In the genomic region with DNA sequence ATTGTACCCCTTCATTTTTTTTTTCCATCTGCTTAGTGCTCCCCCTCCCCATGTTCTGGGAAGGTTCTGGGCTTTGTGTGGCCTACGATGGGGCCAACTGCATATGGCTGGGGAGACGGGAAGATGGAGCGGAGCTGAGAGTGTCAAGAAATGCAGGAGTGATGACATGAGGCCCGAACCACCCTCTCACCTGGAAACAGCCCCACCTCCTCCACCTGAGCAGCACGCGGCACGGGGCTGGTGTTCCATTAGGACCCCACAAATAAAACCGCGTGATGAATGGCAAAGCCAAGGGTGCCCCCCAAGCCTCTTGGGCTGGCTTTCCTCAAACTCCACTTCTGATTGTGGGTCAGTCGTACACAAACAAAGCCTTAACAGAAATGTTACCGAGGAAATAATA, we compare ENCODE assay signal across 1 cellular context.
TF ChIP-seq lines count a peak whose summit lies in the region.

No MANE protein-coding gene starts in this region.

TF ChIP-seq in WTC11, 78 proteins besides CTCF, POLR2A, EP300 and RAD21 (continued from another document):
- TF ChIP-seq, protein P1, sequence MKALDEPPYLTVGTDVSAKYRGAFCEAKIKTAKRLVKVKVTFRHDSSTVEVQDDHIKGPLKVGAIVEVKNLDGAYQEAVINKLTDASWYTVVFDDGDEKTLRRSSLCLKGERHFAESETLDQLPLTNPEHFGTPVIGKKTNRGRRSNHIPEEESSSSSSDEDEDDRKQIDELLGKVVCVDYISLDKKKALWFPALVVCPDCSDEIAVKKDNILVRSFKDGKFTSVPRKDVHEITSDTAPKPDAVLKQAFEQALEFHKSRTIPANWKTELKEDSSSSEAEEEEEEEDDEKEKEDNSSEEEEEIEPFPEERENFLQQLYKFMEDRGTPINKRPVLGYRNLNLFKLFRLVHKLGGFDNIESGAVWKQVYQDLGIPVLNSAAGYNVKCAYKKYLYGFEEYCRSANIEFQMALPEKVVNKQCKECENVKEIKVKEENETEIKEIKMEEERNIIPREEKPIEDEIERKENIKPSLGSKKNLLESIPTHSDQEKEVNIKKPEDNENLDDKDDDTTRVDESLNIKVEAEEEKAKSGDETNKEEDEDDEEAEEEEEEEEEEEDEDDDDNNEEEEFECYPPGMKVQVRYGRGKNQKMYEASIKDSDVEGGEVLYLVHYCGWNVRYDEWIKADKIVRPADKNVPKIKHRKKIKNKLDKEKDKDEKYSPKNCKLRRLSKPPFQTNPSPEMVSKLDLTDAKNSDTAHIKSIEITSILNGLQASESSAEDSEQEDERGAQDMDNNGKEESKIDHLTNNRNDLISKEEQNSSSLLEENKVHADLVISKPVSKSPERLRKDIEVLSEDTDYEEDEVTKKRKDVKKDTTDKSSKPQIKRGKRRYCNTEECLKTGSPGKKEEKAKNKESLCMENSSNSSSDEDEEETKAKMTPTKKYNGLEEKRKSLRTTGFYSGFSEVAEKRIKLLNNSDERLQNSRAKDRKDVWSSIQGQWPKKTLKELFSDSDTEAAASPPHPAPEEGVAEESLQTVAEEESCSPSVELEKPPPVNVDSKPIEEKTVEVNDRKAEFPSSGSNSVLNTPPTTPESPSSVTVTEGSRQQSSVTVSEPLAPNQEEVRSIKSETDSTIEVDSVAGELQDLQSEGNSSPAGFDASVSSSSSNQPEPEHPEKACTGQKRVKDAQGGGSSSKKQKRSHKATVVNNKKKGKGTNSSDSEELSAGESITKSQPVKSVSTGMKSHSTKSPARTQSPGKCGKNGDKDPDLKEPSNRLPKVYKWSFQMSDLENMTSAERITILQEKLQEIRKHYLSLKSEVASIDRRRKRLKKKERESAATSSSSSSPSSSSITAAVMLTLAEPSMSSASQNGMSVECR (CRISPR knock-in tag; IDR thresholded peaks at IDR 0.05; ENCODE audit: borderline replicate concordance), result no peak
- no peak for TF ChIP-seq TEAD1 (CRISPR knock-in tag; IDR thresholded peaks at IDR 0.05)
- TF ChIP-seq, protein P2, sequence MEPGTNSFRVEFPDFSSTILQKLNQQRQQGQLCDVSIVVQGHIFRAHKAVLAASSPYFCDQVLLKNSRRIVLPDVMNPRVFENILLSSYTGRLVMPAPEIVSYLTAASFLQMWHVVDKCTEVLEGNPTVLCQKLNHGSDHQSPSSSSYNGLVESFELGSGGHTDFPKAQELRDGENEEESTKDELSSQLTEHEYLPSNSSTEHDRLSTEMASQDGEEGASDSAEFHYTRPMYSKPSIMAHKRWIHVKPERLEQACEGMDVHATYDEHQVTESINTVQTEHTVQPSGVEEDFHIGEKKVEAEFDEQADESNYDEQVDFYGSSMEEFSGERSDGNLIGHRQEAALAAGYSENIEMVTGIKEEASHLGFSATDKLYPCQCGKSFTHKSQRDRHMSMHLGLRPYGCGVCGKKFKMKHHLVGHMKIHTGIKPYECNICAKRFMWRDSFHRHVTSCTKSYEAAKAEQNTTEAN (CRISPR knock-in tag; IDR thresholded peaks at IDR 0.05), result no peak
- TF ChIP-seq, protein P3, sequence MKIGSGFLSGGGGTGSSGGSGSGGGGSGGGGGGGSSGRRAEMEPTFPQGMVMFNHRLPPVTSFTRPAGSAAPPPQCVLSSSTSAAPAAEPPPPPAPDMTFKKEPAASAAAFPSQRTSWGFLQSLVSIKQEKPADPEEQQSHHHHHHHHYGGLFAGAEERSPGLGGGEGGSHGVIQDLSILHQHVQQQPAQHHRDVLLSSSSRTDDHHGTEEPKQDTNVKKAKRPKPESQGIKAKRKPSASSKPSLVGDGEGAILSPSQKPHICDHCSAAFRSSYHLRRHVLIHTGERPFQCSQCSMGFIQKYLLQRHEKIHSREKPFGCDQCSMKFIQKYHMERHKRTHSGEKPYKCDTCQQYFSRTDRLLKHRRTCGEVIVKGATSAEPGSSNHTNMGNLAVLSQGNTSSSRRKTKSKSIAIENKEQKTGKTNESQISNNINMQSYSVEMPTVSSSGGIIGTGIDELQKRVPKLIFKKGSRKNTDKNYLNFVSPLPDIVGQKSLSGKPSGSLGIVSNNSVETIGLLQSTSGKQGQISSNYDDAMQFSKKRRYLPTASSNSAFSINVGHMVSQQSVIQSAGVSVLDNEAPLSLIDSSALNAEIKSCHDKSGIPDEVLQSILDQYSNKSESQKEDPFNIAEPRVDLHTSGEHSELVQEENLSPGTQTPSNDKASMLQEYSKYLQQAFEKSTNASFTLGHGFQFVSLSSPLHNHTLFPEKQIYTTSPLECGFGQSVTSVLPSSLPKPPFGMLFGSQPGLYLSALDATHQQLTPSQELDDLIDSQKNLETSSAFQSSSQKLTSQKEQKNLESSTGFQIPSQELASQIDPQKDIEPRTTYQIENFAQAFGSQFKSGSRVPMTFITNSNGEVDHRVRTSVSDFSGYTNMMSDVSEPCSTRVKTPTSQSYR (CRISPR knock-in tag; IDR thresholded peaks at IDR 0.05), result no peak
- TF ChIP-seq GABPB1 (CRISPR knock-in tag; IDR thresholded peaks at IDR 0.05), result no peak
- TF ChIP-seq SP1 (CRISPR knock-in tag; conservative IDR thresholded peaks at IDR 0.05), result no peak
